20 cellular contexts compared by ENCODE assay signal in genomic region chr3:128041378-128041777, GRCh38.
"Had no signal": no experiment of that assay in that cellular context is flagged by ENCODE, and none has a peak within 500 bp of the region (broad histone marks: within the 10 kb centered on the region; RNA-seq: fewer than 3 reads in every experiment).

No MANE protein-coding gene starts in this region.

- DNase-seq: activated B cell treated with CpG ODN at 0.5 μM for 24 hours; activated CD4-positive, alpha-beta memory T cell treated with anti-CD3 and anti-CD28 coated beads for 36 hours; activated CD4-positive, alpha-beta T cell treated with anti-CD3 and anti-CD28 coated beads for 1 hour; activated CD4-positive, alpha-beta T cell treated with anti-CD3 and anti-CD28 coated beads, Interleukin-2, amount 10 ng/mL, durations not matched to agents 24 days and 14 days; activated CD8-positive, alpha-beta memory T cell treated with anti-CD3 and anti-CD28 coated beads for 24 hours; activated effector memory CD4-positive, alpha-beta T cell treated with anti-CD3 and anti-CD28 coated beads, Interleukin-2, amount 50 U/mL, for 16 hours; activated naive CD4-positive, alpha-beta T cell treated with Interleukin-2 at 50 U/mL for 16 hours; activated naive CD8-positive, alpha-beta T cell treated with anti-CD3 and anti-CD28 coated beads, Interleukin-2, amount 50 U/mL, for 24 hours; activated T-cell treated with anti-CD3 and anti-CD28 coated beads, Interleukin-2, amount 50 U/mL, for 4 hours; amniotic stem cell; NCI-H2029 treated with DMSO at 0.1 percent for 48 hours; NCI-H446 treated with DMSO at 0.1 percent for 48 hours; NCI-H524 treated with DMSO at 0.1 percent for 48 hours; NCI-H748 treated with DMSO at 0.1 percent for 48 hours; SIG-M5; T-helper 17 cell; T-helper 9 cell had no signal

- ATAC-seq: activated naive CD4-positive, alpha-beta T cell treated with anti-CD3 and anti-CD28 coated beads, Interleukin-2, amount 50 U/mL, for 72 hours; activated naive CD8-positive, alpha-beta T cell treated with anti-CD3 and anti-CD28 coated beads, Interleukin-2, amount 50 U/mL, for 24 hours; activated T-cell treated with anti-CD3 and anti-CD28 coated beads, Interleukin-2, amount 50 U/mL, for 4 hours; T-helper 17 cell had no signal

- H3K36me3 ChIP-seq: ascending aorta had no signal

- H3K27ac ChIP-seq: ascending aorta, KMS-11 had no signal

- H3K4me3 ChIP-seq: ascending aorta had no signal

- H3K4me1 ChIP-seq: ascending aorta had no signal

- H3K9me3 ChIP-seq: ascending aorta had no signal

- H3K9ac ChIP-seq: KMS-11 had no signal

- H3K27me3 ChIP-seq: ascending aorta had no signal
